ENCODE assay signal across 19 cellular contexts in genomic region chr6:134454794-134455193, GRCh38.
"Had no signal": no experiment of that assay in that cellular context is flagged by ENCODE, and none has a peak within 500 bp of the region (broad histone marks: within the 10 kb centered on the region; RNA-seq: fewer than 3 reads in every experiment).

No MANE protein-coding gene starts in this region.

- H3K27ac ChIP-seq: adrenal gland, gastrocnemius medialis, heart left ventricle, ovary, transverse colon, vagina had no signal

- H3K4me3 ChIP-seq: adrenal gland, gastrocnemius medialis, heart left ventricle, lung, ovary, transverse colon, vagina had no signal

- H3K4me3 Mint-ChIP-seq: immature natural killer cell, naive B cell had no signal

- H3K9me3 ChIP-seq: adrenal gland, gastrocnemius medialis, heart left ventricle, ovary, transverse colon, vagina had no signal

- DNase-seq: activated naive CD4-positive, alpha-beta T cell treated with anti-CD3 and anti-CD28 coated beads, Interleukin-2, amount 50 U/mL, for 16 hours; activated T-cell treated with anti-CD3 and anti-CD28 coated beads, Interleukin-2, amount 50 U/mL, for 1 hour; adrenal gland; caudate nucleus; gastrocnemius medialis; heart left ventricle; immature natural killer cell; left cardiac atrium; naive B cell; ovary; retina; stimulated activated CD4-positive, alpha-beta T cell treated with anti-CD3 and anti-CD28 coated beads, Interleukin-15, amount 100 ng/mL, for 24 hours; stimulated activated CD4-positive, alpha-beta T cell treated with anti-CD3 and anti-CD28 coated beads, Interleukin-4, amount 100 ng/mL, for 1 hour; stimulated activated naive CD4-positive, alpha-beta T cell; substantia nigra; transverse colon had no signal

- H3K36me3 ChIP-seq: adrenal gland, gastrocnemius medialis, heart left ventricle, ovary, transverse colon, vagina had no signal

- H3K36me3 Mint-ChIP-seq: immature natural killer cell, naive B cell had no signal

- H3K9me3 Mint-ChIP-seq: immature natural killer cell, naive B cell had no signal

- H3K4me1 ChIP-seq: adrenal gland, transverse colon, vagina had no signal

- H3K27me3 ChIP-seq: adrenal gland, gastrocnemius medialis, heart left ventricle, ovary, transverse colon, vagina had no signal

- H3K4me1 Mint-ChIP-seq: naive B cell had no signal

- ATAC-seq: activated CD4-positive, CD25-positive, alpha-beta regulatory T cell treated with anti-CD3 and anti-CD28 coated beads, Interleukin-2, amount 50 U/mL, for 24 hours; gastrocnemius medialis; heart left ventricle; left cardiac atrium had no signal

- H3K27ac Mint-ChIP-seq: immature natural killer cell, naive B cell had no signal
